Comparison of ENCODE assay signal across 11 cellular contexts in genomic region chr19:17751912-17752273, GRCh38. TPM values are rescaled to one million over a fixed set of nuclear protein-coding genes. Genes with fewer than 3 reads are reported as not detected.
DNase-seq lines count a peak whose midpoint lies in the region; ATAC-seq and TF ChIP-seq lines count a peak whose summit lies in the region.
"Had no signal": no experiment of that assay in that cellular context is flagged by ENCODE, and none has a peak within 500 bp of the region (broad histone marks: within the 10 kb centered on the region; RNA-seq: fewer than 3 reads in every experiment).

No MANE protein-coding gene starts in this region.

- H3K27me3 ChIP-seq in SU-DHL-6 (ENCODE audit: low read length) (no peaks in the 10 kb centered on the region), layer of hippocampus (ENCODE audit: control insufficient read depth, insufficient read depth, low read length) (no peaks in the 10 kb centered on the region), upper lobe of left lung (no peaks in the 10 kb centered on the region), smooth muscle cell (ENCODE audit: low read depth) (no peaks in the 10 kb centered on the region), testis (no peaks in the 10 kb centered on the region)

- H2AFZ ChIP-seq in SU-DHL-6 (ENCODE audit: low read depth, low read length, severe bottlenecking) (no peak overlapping the region), smooth muscle cell (ENCODE audit: low read depth) (no peak overlapping the region)

- H3K27ac ChIP-seq in SU-DHL-6 (ENCODE audit: low read depth, low read length) = peak overlapping the region; percentile 88
- H3K27ac ChIP-seq in layer of hippocampus (ENCODE audit: low read depth, low read length) = peak overlapping the region; percentile 79
- H3K27ac ChIP-seq in upper lobe of left lung = peak overlapping the region in 3 of 4 donors; percentile 27 to 84 (median 73)
- no peak overlapping the region for H3K27ac ChIP-seq in smooth muscle cell (ENCODE audit: low read depth)
- H3K27ac ChIP-seq in testis = no peak overlapping the region

- peak in 1 of 2 donors; percentile 3 for ATAC-seq in activated T-cell treated with anti-CD3 and anti-CD28 coated beads, Interleukin-2, amount 50 U/mL, for 72 hours (replicated peaks in 1 of 2)
- ATAC-seq in upper lobe of left lung (ENCODE audit: low FRiP score in 2 of 2) = no peak

- H3K9me3 ChIP-seq in SU-DHL-6 (ENCODE audit: insufficient read depth, low read length) = no peaks in the 10 kb centered on the region
- H3K9me3 ChIP-seq in upper lobe of left lung = no peaks in the 10 kb centered on the region
- H3K9me3 ChIP-seq in smooth muscle cell (replicated peaks; ENCODE audit: low read depth) = no peaks in the 10 kb centered on the region
- H3K9me3 ChIP-seq in testis = no peaks in the 10 kb centered on the region

- H3K36me3 ChIP-seq in SU-DHL-6 (ENCODE audit: low read length) = no peaks in the 10 kb centered on the region
- no peaks in the 10 kb centered on the region for H3K36me3 ChIP-seq in upper lobe of left lung
- H3K36me3 ChIP-seq in smooth muscle cell (ENCODE audit: low read depth) = no peaks in the 10 kb centered on the region
- H3K36me3 ChIP-seq in testis (ENCODE audit: low read depth, missing control alignments) = no peaks in the 10 kb centered on the region

- H3K9me3 Mint-ChIP-seq in activated T-cell treated with anti-CD3 and anti-CD28 coated beads, Interleukin-2, amount 50 U/mL, for 72 hours = no peaks in the 10 kb centered on the region
- H3K9me3 Mint-ChIP-seq: nephron had no signal

- no peaks in the 10 kb centered on the region for H3K9me2 ChIP-seq in SU-DHL-6 (replicated peaks; ENCODE audit: insufficient read depth, low read length)

- no peak for TF ChIP-seq CTCF in SU-DHL-6 (IDR thresholded peaks at IDR 0.05; ENCODE audit: insufficient read depth, low read length, poor library complexity, severe bottlenecking)
- no peak for TF ChIP-seq CTCF in upper lobe of left lung (IDR thresholded peaks at IDR 0.05)
- TF ChIP-seq CTCF in smooth muscle cell (IDR thresholded peaks at IDR 0.05; ENCODE audit: borderline replicate concordance, insufficient read depth, poor library complexity, severe bottlenecking) = no peak
- no peak for TF ChIP-seq CTCF in testis (IDR thresholded peaks at IDR 0.05)

- peak overlapping the region; percentile 73 for H3K4me2 ChIP-seq in SU-DHL-6 (ENCODE audit: low read depth, low read length, poor library complexity, severe bottlenecking)
- H3K4me2 ChIP-seq in smooth muscle cell = no peak overlapping the region

- H3K79me2 ChIP-seq in SU-DHL-6 (ENCODE audit: insufficient read depth, low read length) = peaks cover 50% of the 10 kb centered on the region
- H3K79me2 ChIP-seq in smooth muscle cell (ENCODE audit: low read depth) = no peaks in the 10 kb centered on the region

- intact Hi-C loops in testis (cut with DNase I; ENCODE audit: low total_unique reads) = no loop called here

- H4K20me1 ChIP-seq in SU-DHL-6 (ENCODE audit: low read depth, low read length) (no peaks in the 10 kb centered on the region), smooth muscle cell (ENCODE audit: low read depth) (no peaks in the 10 kb centered on the region)

- H3K27me3 Mint-ChIP-seq in activated T-cell treated with anti-CD3 and anti-CD28 coated beads, Interleukin-2, amount 50 U/mL, for 72 hours (ENCODE audit: low read depth) = no peaks in the 10 kb centered on the region

- WGBS in upper lobe of left lung, 2 donors = 52 to 80% methylated on average over 1 to 2 of the region's 2 CpGs
- WGBS in smooth muscle cell (ENCODE audit: low lambda C conversion rate) = 87% methylated on average over 2 of the region's 2 CpGs
- 78 to 93% methylated on average over 2 of the region's 2 CpGs for WGBS in testis, 2 donors

- peaks cover 72% of the 10 kb centered on the region for H3K4me1 Mint-ChIP-seq in activated T-cell treated with anti-CD3 and anti-CD28 coated beads, Interleukin-2, amount 50 U/mL, for 72 hours (ENCODE audit: low read depth)
- H3K4me1 Mint-ChIP-seq: nephron had no signal

- TF ChIP-seq EP300 in upper lobe of left lung (IDR thresholded peaks at IDR 0.05) = no peak

- peak overlapping the region; percentile 67 for H3K9ac ChIP-seq in SU-DHL-6 (ENCODE audit: low read length)
- H3K9ac ChIP-seq in smooth muscle cell (ENCODE audit: low read depth) = no peak overlapping the region

- peaks cover 4 to 9% of the 10 kb centered on the region in 2 donors for H3K36me3 Mint-ChIP-seq in activated T-cell treated with anti-CD3 and anti-CD28 coated beads, Interleukin-2, amount 50 U/mL, for 72 hours (ENCODE audit: insufficient read depth in 2 of 2)

- TF ChIP-seq POLR2A in upper lobe of left lung (IDR thresholded peaks at IDR 0.05) (no peak), testis (IDR thresholded peaks at IDR 0.05) (no peak)

- H3K4me1 ChIP-seq in upper lobe of left lung (peaks cover 10 to 17% (median 14%) of the 10 kb centered on the region in 4 donors), smooth muscle cell (ENCODE audit: low read depth) (peaks cover 11% of the 10 kb centered on the region), testis (peaks cover 11% of the 10 kb centered on the region)

- no peak for DNase-seq in activated T-cell treated with anti-CD3 and anti-CD28 coated beads, Interleukin-2, amount 50 U/mL, for 72 hours
- DNase-seq in activated T-cell treated with anti-CD3 and anti-CD28 coated beads for 4 hours (no peak), upper lobe of left lung (no peak), HT-29 (ENCODE audit: low spot score) (no peak), smooth muscle cell (lab: John Stamatoyannopoulos, UW; ENCODE audit: unreplicated experiment) (no peak), testis (no peak)
- DNase-seq: NCI-H510A treated with DMSO at 0.1 percent for 48 hours had no signal

- H3F3A ChIP-seq in SU-DHL-6 (ENCODE audit: insufficient read depth) (peaks cover 48% of the 10 kb centered on the region), smooth muscle cell (ENCODE audit: low read depth) (no peaks in the 10 kb centered on the region)

- H3K27ac Mint-ChIP-seq in activated T-cell treated with anti-CD3 and anti-CD28 coated beads, Interleukin-2, amount 50 U/mL, for 72 hours = peak overlapping the region; percentile 98
- H3K27ac Mint-ChIP-seq: nephron had no signal

- H3K4me3 ChIP-seq in SU-DHL-6 (ENCODE audit: insufficient read depth, low read length, poor library complexity, severe bottlenecking) = peak overlapping the region; percentile 51
- peak overlapping the region in 3 of 4 donors; percentile 15 to 38 (median 36) for H3K4me3 ChIP-seq in upper lobe of left lung
- H3K4me3 ChIP-seq in smooth muscle cell = no peak overlapping the region
- no peak overlapping the region for H3K4me3 ChIP-seq in testis

- peak overlapping the region; percentile 97 to 99 for H3K4me3 Mint-ChIP-seq in activated T-cell treated with anti-CD3 and anti-CD28 coated beads, Interleukin-2, amount 50 U/mL, for 72 hours
- H3K4me3 Mint-ChIP-seq: nephron had no signal

RNA-seq across cellular contexts. Expression of gene FCHO1, which starts 0.6 kb away (rescaled TPM):
- total RNA-seq in activated T-cell treated with anti-CD3 and anti-CD28 coated beads, Interleukin-2, amount 50 U/mL, for 72 hours = 10 to 100 TPM; 70.8 to 93.9 TPM
- total RNA-seq in upper lobe of left lung (10 to 100 TPM in 2 of 6 donors, 1 to 10 TPM in 4; 1.9 to 19.9 (median 8.7) TPM), smooth muscle cell (1.0 and 18.0 TPM in 2 replicates), testis (10 to 100 TPM; 12.8 to 15.6 TPM)
- 0.42 and 1.2 TPM in 2 replicates for total RNA-seq in HT-29 (2014; rRNA removed; shearing (Covaris generic))
- polyA plus RNA-seq in smooth muscle cell (5.3 and 5.7 TPM in 2 replicates), testis (ENCODE audit: insufficient read depth, low read depth, low replicate concordance) (9.8 TPM)

RNA-seq across cellular contexts. Expression of gene MAP1S, which starts 32.6 kb away (rescaled TPM):
- 10 to 100 TPM; 59.5 to 69.9 TPM for total RNA-seq in activated T-cell treated with anti-CD3 and anti-CD28 coated beads, Interleukin-2, amount 50 U/mL, for 72 hours
- total RNA-seq in upper lobe of left lung (10 to 100 TPM; 23.6 to 87.9 (median 63.7) TPM), smooth muscle cell (10.2 and 11.7 TPM in 2 replicates), testis (100 to 1,000 TPM in 1 of 2 donors, 10 to 100 TPM in 1; 95.5 to 106 TPM)
- total RNA-seq in HT-29 (2014; rRNA removed; shearing (Covaris generic)) = 21.8 and 21.9 TPM in 2 replicates
- polyA plus RNA-seq in smooth muscle cell (55.5 and 62.1 TPM in 2 replicates), testis (ENCODE audit: insufficient read depth, low read depth, low replicate concordance) (123 TPM)

RNA-seq across cellular contexts. Expression of gene B3GNT3, which starts 43.0 kb away (rescaled TPM):
- under 1 TPM in 1 of 2 donors, not detected in 1; 0.36 TPM for total RNA-seq in activated T-cell treated with anti-CD3 and anti-CD28 coated beads, Interleukin-2, amount 50 U/mL, for 72 hours
- total RNA-seq in upper lobe of left lung (1 to 10 TPM in 5 of 6 donors, not detected in 1; 1.0 to 8.8 (median 2.5) TPM), smooth muscle cell (0.67 and 2.8 TPM in 2 replicates), testis (under 1 TPM; 0.19 to 0.71 TPM)
- total RNA-seq in HT-29 (2014; rRNA removed; shearing (Covaris generic)) = 44.3 and 49.6 TPM in 2 replicates
- polyA plus RNA-seq in smooth muscle cell (0.56 TPM in 1 of 2 replicates, not detected in the other), testis (ENCODE audit: insufficient read depth, low read depth, low replicate concordance) (0.63 TPM)
- total RNA-seq: LHCN-M2 had no signal

Comparison
In these comparisons a context has a peak if more than half of its experiments do, and no peak if none do; other contexts are left out.
1. H3K27ac ChIP-seq: peak in SU-DHL-6 (single experiment), layer of hippocampus (single experiment) and upper lobe of left lung (3 of 4); none in smooth muscle cell (single experiment) and testis (0 of 2).
2. H3K4me3 ChIP-seq: peak in SU-DHL-6 (single experiment) and upper lobe of left lung (3 of 4); none in smooth muscle cell (single experiment) and testis (0 of 2).